8 cellular contexts compared by ENCODE assay signal in genomic region chr2:197453914-197454398, GRCh38. TPM values are rescaled to one million over a fixed set of nuclear protein-coding genes. Genes with fewer than 3 reads are reported as not detected.
DNase-seq lines count a peak whose midpoint lies in the region; ATAC-seq and TF ChIP-seq lines count a peak whose summit lies in the region.

No MANE protein-coding gene starts in this region.

- H3K4me1 Mint-ChIP-seq in Caco-2 (ENCODE audit: low read depth, unreplicated experiment): peaks cover 20% of the 10 kb centered on the region
- peaks cover 32% of the 10 kb centered on the region for H3K4me1 Mint-ChIP-seq in T-helper 17 cell

- H3K36me3 Mint-ChIP-seq in Caco-2 (ENCODE audit: insufficient read depth, unreplicated experiment) (peaks cover 29% of the 10 kb centered on the region), T-helper 17 cell (ENCODE audit: low read depth) (peaks cover 8% of the 10 kb centered on the region)

- POLR2A ChIA-PET in Caco-2 (lab: Charles Lee): interaction anchor here (1.2 to 4.0 kb wide), 5 partner anchors 19 to 62 kb away, joined by 3 to 64 read pairs (median 10); partner anchors contain the start of genes HSPD1, HSPE1, MOB4 and SF3B1

- H3K4me3 ChIP-seq in Caco-2 (ENCODE audit: low read depth, low read length) (peak overlapping the region; percentile 71), fibroblast of mammary gland (ENCODE audit: control insufficient read depth, low read depth, low read length) (peak overlapping the region; percentile 99), neutrophil (ENCODE audit: low read depth in 1 of 2, low read length in 1 of 2) (peak overlapping the region; percentile 83 to 94)

- H3K27me3 ChIP-seq in Caco-2 (replicated peaks; ENCODE audit: control insufficient read depth, insufficient read depth, low read length) (no peaks in the 10 kb centered on the region), neutrophil (no peaks in the 10 kb centered on the region)

- intact Hi-C loops in Caco-2 (cut with micrococcal nuclease; ENCODE audit: unreplicated experiment): loop anchor here (1.0 to 10.0 kb wide), 5 partner anchors 7 to 251 kb away; partner anchors contain the start of genes HSPE1, MARS2 and SF3B1

- ATAC-seq in GM19395 (IDR thresholded peaks at IDR 0.05; ENCODE audit: unreplicated experiment) (peak; percentile 47), HG03439 (IDR thresholded peaks at IDR 0.05; ENCODE audit: unreplicated experiment) (peak; percentile 18), T-helper 17 cell (no peak)

- H3K9me3 ChIP-seq in Caco-2 (no peaks in the 10 kb centered on the region; the same call in 1 of the 2 replicates), T-helper 17 cell (ENCODE audit: control insufficient read depth, low read length, poor library complexity, severe bottlenecking) (no peaks in the 10 kb centered on the region), neutrophil (no peaks in the 10 kb centered on the region)

- TF ChIP-seq CTCF in Caco-2 (IDR thresholded peaks at IDR 0.05; ENCODE audit: insufficient read depth in 1 of 2, low read depth in 1 of 2, low read length in 1 of 2, severe bottlenecking in 1 of 2, unreplicated experiment in 1 of 2) (no peak), fibroblast of mammary gland (conservative IDR thresholded peaks at IDR 0.05; ENCODE audit: control insufficient read depth, insufficient read depth, low read depth, low read length) (no peak), neutrophil (IDR thresholded peaks at IDR 0.05) (no peak)

- H3K4me3 Mint-ChIP-seq in Caco-2 (ENCODE audit: unreplicated experiment) (peak overlapping the region; percentile 92), T-helper 17 cell (peak overlapping the region; percentile 98)

- no TSS peak for BruUV-seq in Caco-2 (replicated peaks; lab: Mats Ljungman, UMichigan)

- H3K4me1 ChIP-seq in Caco-2: peaks cover 16% of the 10 kb centered on the region
- peaks cover 20 to 21% of the 10 kb centered on the region in 2 experiments for H3K4me1 ChIP-seq in neutrophil (ENCODE audit: control insufficient read depth in 1 of 2, insufficient read depth in 1 of 2, low read depth in 1 of 2, low read length in 1 of 2)

- H3K36me3 ChIP-seq in Caco-2 (ENCODE audit: control insufficient read depth, insufficient read depth, low read length) (no peaks in the 10 kb centered on the region), neutrophil (no peaks in the 10 kb centered on the region)

- DNase-seq in Caco-2 (peak; percentile 76 to 80), T-helper 17 cell (no peak), fibroblast of mammary gland (ENCODE audit: low read depth) (peak; percentile 95), NCI-H2227 treated with DMSO at 0.1 percent for 48 hours (lab: John Stamatoyannopoulos, UW) (no peak), NCI-H1436 (lab: John Stamatoyannopoulos, UW) (no peak)

- H3K9me3 Mint-ChIP-seq in Caco-2 (ENCODE audit: unreplicated experiment): no peaks in the 10 kb centered on the region

- CTCF ChIA-PET in Caco-2 (lab: Charles Lee): interaction anchor here (0.6 to 1.1 kb wide), 2 partner anchors 18 to 44 kb away, joined by 3 read pairs; no protein-coding TSS in a partner anchor

- H3K27ac Mint-ChIP-seq in Caco-2 (ENCODE audit: unreplicated experiment) (peak overlapping the region; percentile 98), T-helper 17 cell (peak overlapping the region; percentile 100)

- peak overlapping the region; percentile 97 for H3K27ac ChIP-seq in neutrophil

- H3K27me3 Mint-ChIP-seq in Caco-2 (ENCODE audit: insufficient read depth, unreplicated experiment): no peaks in the 10 kb centered on the region
- no peaks in the 10 kb centered on the region for H3K27me3 Mint-ChIP-seq in T-helper 17 cell

RNA-seq across cellular contexts. Expression of gene COQ10B, which starts 0.6 kb away (rescaled TPM):
- 22.5 and 25.0 TPM in 2 replicates for total RNA-seq in Caco-2 (2022)
- total RNA-seq in T-helper 17 cell: 10 to 100 TPM; 50.8 to 54.9 TPM

RNA-seq across cellular contexts. Expression of gene SF3B1, which starts 19.1 kb away (rescaled TPM):
- total RNA-seq in Caco-2 (2022): 273 and 274 TPM in 2 replicates
- total RNA-seq in T-helper 17 cell: 100 to 1,000 TPM; 454 to 510 TPM

RNA-seq across cellular contexts. Expression of gene HSPD1, which starts 45.7 kb away (rescaled TPM):
- 877 and 933 TPM in 2 replicates for total RNA-seq in Caco-2 (2022)
- 100 to 1,000 TPM; 161 to 182 TPM for total RNA-seq in T-helper 17 cell

RNA-seq across cellular contexts. Expression of gene HSPE1, which starts 46.2 kb away (rescaled TPM):
- total RNA-seq in Caco-2 (2022): 340 and 373 TPM in 2 replicates
- total RNA-seq in T-helper 17 cell: 10 to 100 TPM; 61.3 to 74.6 TPM

Comparison
In these comparisons a context has a peak if more than half of its experiments do, and no peak if none do; other contexts are left out.
1. DNase-seq: peak in Caco-2 (2 of 2) and fibroblast of mammary gland (single experiment); none in T-helper 17 cell (0 of 3), NCI-H2227 treated with DMSO at 0.1 percent for 48 hours (single experiment) and NCI-H1436 (single experiment).
2. Peak in every context shown above with its lines, with median percentiles within 50 percentile points of each other: H3K4me3 ChIP-seq.